ENCODE assay signal across 1 cellular context in the genomic region with DNA sequence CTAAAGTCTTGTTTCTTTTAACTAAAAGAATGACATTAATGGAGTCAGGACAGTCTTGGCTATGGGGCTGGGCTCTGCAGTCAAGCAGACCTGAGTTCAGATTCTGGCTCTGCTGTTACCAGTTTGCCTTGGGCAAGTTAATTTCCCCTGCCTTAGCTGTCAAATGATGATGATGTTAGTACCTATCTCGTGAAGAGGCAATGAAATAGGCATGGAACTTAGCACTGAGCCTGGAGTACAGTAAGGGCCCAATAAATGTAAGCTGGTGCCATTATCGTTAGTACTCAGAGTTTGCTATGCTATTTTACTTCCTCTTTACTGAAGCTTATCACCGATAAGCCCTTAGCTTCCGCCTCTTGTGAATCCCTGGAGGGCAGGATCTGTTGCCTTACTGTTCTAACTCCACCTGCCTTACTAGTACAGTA.
TF ChIP-seq lines count a peak whose summit lies in the region.

No MANE protein-coding gene starts in this region.

TF ChIP-seq in K562, 482 proteins besides CTCF, POLR2A, EP300 and RAD21 (continues in another document):
- TF ChIP-seq, protein P1, sequence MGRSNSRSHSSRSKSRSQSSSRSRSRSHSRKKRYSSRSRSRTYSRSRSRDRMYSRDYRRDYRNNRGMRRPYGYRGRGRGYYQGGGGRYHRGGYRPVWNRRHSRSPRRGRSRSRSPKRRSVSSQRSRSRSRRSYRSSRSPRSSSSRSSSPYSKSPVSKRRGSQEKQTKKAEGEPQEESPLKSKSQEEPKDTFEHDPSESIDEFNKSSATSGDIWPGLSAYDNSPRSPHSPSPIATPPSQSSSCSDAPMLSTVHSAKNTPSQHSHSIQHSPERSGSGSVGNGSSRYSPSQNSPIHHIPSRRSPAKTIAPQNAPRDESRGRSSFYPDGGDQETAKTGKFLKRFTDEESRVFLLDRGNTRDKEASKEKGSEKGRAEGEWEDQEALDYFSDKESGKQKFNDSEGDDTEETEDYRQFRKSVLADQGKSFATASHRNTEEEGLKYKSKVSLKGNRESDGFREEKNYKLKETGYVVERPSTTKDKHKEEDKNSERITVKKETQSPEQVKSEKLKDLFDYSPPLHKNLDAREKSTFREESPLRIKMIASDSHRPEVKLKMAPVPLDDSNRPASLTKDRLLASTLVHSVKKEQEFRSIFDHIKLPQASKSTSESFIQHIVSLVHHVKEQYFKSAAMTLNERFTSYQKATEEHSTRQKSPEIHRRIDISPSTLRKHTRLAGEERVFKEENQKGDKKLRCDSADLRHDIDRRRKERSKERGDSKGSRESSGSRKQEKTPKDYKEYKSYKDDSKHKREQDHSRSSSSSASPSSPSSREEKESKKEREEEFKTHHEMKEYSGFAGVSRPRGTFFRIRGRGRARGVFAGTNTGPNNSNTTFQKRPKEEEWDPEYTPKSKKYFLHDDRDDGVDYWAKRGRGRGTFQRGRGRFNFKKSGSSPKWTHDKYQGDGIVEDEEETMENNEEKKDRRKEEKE (IDR thresholded peaks at IDR 0.05; ENCODE audit: borderline replicate concordance in 1 of 2, control insufficient read depth in 1 of 2, low read depth in 2 of 2, low read length in 1 of 2), result no peak
- TF ChIP-seq EGR1 (conservative IDR thresholded peaks at IDR 0.05) (no peak), BCOR (IDR thresholded peaks at IDR 0.05) (peak; percentile 61; the same call in 1 of the 2 replicates), HEY1 (CRISPR knock-in tag; IDR thresholded peaks at IDR 0.05; ENCODE audit: borderline replicate concordance) (no peak), ERF (CRISPR knock-in tag; IDR thresholded peaks at IDR 0.05) (no peak), GABPA (tag; conservative IDR thresholded peaks at IDR 0.05; ENCODE audit: low read depth) (peak; percentile 58; the same call in 1 of the 2 replicates), CBX2 (IDR thresholded peaks at IDR 0.05; ENCODE audit: insufficient read depth, low read length, poor library complexity, severe bottlenecking) (no peak), TOE1 (IDR thresholded peaks at IDR 0.05; ENCODE audit: borderline replicate concordance) (0 out of 2 replicates have a peak, but pooled peaks have one; percentile 15), TOE1 (CRISPR knock-in tag; IDR thresholded peaks at IDR 0.05; ENCODE audit: borderline replicate concordance, low read depth) (no peak), NCOA4 (IDR thresholded peaks at IDR 0.05; ENCODE audit: partially characterized antibody) (no peak), CXXC5 (CRISPR knock-in tag; IDR thresholded peaks at IDR 0.05) (peak; percentile 50), NCOA2 (IDR thresholded peaks at IDR 0.05; ENCODE audit: partially characterized antibody in 2 of 2) (no peak), CBFA2T3 (IDR thresholded peaks at IDR 0.05) (peak; percentile 82), HDAC2 (IDR thresholded peaks at IDR 0.05) (no peak; the same call in 1 of the 2 replicates), HNRNPUL1 (IDR thresholded peaks at IDR 0.05; ENCODE audit: low read length) (no peak), EHMT2 (IDR thresholded peaks at IDR 0.05) (peak; percentile 38; the same call in 1 of the 2 replicates), CBFA2T2 (conservative IDR thresholded peaks at IDR 0.05) (peak; percentile 50), ZBTB1 (CRISPR knock-in tag; IDR thresholded peaks at IDR 0.05; ENCODE audit: borderline replicate concordance, low read depth) (no peak), FOXJ3 (CRISPR knock-in tag; IDR thresholded peaks at IDR 0.05) (no peak), SRSF3 (IDR thresholded peaks at IDR 0.05; ENCODE audit: insufficient read depth, low read length) (no peak), CSDE1 (IDR thresholded peaks at IDR 0.05) (no peak), ATF1 (CRISPR knock-in tag; IDR thresholded peaks at IDR 0.05) (no peak), ATF1 (tag; IDR thresholded peaks at IDR 0.05) (peak; percentile 47; the same call in 1 of the 2 replicates), SMARCA4 (IDR thresholded peaks at IDR 0.05) (peak; percentile 91), OTX1 (CRISPR knock-in tag; IDR thresholded peaks at IDR 0.05) (no peak), KDM2B (CRISPR knock-in tag; IDR thresholded peaks at IDR 0.05) (no peak), RFX1 (IDR thresholded peaks at IDR 0.05) (no peak), FUS (optimal IDR thresholded peaks at IDR 0.05; ENCODE audit: low read depth, low read length) (no peak), SRSF1 (IDR thresholded peaks at IDR 0.05; ENCODE audit: low read depth, low read length) (no peak), SMARCE1 (IDR thresholded peaks at IDR 0.05) (peak; percentile 92), ELF1 (tag; IDR thresholded peaks at IDR 0.05) (peak; percentile 70), NFRKB (IDR thresholded peaks at IDR 0.05; ENCODE audit: low read depth) (no peak), FOSL1 (tag; conservative IDR thresholded peaks at IDR 0.05) (0 out of 2 replicates have a peak, but pooled peaks have one; percentile 18), FOXM1 (IDR thresholded peaks at IDR 0.05; ENCODE audit: low read depth) (peak; percentile 55), FOXM1 (CRISPR knock-in tag; IDR thresholded peaks at IDR 0.05; ENCODE audit: low read depth) (no peak), RBM15 (IDR thresholded peaks at IDR 0.05; ENCODE audit: insufficient read depth, low read length) (no peak), HDAC1 (IDR thresholded peaks at IDR 0.05) (peak in 1 of 2 experiments; percentile 62; a peak in 1 of 4 replicates), CHD4 (IDR thresholded peaks at IDR 0.05; ENCODE audit: insufficient read depth, insufficient replicate concordance, low read depth, low read length, poor library complexity, severe bottlenecking) (peak; percentile 1), SIN3A (IDR thresholded peaks at IDR 0.05; ENCODE audit: borderline replicate concordance in 2 of 2, control insufficient read depth in 1 of 2, low read depth in 2 of 2, low read length in 2 of 2) (no peak), ARID2 (IDR thresholded peaks at IDR 0.05) (no peak), DDX20 (tag; IDR thresholded peaks at IDR 0.05; ENCODE audit: low read depth) (0 out of 2 replicates have a peak, but pooled peaks have one; percentile 6)
- TF ChIP-seq, protein P2, sequence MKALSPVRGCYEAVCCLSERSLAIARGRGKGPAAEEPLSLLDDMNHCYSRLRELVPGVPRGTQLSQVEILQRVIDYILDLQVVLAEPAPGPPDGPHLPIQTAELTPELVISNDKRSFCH (CRISPR knock-in tag; IDR thresholded peaks at IDR 0.05), result no peak
- TF ChIP-seq, protein P2 (tag; IDR thresholded peaks at IDR 0.05), result peak; percentile 83
- TF ChIP-seq, protein P3, sequence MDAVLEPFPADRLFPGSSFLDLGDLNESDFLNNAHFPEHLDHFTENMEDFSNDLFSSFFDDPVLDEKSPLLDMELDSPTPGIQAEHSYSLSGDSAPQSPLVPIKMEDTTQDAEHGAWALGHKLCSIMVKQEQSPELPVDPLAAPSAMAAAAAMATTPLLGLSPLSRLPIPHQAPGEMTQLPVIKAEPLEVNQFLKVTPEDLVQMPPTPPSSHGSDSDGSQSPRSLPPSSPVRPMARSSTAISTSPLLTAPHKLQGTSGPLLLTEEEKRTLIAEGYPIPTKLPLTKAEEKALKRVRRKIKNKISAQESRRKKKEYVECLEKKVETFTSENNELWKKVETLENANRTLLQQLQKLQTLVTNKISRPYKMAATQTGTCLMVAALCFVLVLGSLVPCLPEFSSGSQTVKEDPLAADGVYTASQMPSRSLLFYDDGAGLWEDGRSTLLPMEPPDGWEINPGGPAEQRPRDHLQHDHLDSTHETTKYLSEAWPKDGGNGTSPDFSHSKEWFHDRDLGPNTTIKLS (IDR thresholded peaks at IDR 0.05; ENCODE audit: borderline replicate concordance, low read depth), result no peak
- TF ChIP-seq, protein P4, sequence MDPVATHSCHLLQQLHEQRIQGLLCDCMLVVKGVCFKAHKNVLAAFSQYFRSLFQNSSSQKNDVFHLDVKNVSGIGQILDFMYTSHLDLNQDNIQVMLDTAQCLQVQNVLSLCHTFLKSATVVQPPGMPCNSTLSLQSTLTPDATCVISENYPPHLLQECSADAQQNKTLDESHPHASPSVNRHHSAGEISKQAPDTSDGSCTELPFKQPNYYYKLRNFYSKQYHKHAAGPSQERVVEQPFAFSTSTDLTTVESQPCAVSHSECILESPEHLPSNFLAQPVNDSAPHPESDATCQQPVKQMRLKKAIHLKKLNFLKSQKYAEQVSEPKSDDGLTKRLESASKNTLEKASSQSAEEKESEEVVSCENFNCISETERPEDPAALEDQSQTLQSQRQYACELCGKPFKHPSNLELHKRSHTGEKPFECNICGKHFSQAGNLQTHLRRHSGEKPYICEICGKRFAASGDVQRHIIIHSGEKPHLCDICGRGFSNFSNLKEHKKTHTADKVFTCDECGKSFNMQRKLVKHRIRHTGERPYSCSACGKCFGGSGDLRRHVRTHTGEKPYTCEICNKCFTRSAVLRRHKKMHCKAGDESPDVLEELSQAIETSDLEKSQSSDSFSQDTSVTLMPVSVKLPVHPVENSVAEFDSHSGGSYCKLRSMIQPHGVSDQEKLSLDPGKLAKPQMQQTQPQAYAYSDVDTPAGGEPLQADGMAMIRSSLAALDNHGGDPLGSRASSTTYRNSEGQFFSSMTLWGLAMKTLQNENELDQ (CRISPR knock-in tag; IDR thresholded peaks at IDR 0.05; ENCODE audit: borderline replicate concordance), result no peak
- TF ChIP-seq, protein P5, sequence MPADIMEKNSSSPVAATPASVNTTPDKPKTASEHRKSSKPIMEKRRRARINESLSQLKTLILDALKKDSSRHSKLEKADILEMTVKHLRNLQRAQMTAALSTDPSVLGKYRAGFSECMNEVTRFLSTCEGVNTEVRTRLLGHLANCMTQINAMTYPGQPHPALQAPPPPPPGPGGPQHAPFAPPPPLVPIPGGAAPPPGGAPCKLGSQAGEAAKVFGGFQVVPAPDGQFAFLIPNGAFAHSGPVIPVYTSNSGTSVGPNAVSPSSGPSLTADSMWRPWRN (IDR thresholded peaks at IDR 0.05; ENCODE audit: low read depth), result peak; percentile 39; the same call in 1 of the 2 replicates
- TF ChIP-seq, protein P6, sequence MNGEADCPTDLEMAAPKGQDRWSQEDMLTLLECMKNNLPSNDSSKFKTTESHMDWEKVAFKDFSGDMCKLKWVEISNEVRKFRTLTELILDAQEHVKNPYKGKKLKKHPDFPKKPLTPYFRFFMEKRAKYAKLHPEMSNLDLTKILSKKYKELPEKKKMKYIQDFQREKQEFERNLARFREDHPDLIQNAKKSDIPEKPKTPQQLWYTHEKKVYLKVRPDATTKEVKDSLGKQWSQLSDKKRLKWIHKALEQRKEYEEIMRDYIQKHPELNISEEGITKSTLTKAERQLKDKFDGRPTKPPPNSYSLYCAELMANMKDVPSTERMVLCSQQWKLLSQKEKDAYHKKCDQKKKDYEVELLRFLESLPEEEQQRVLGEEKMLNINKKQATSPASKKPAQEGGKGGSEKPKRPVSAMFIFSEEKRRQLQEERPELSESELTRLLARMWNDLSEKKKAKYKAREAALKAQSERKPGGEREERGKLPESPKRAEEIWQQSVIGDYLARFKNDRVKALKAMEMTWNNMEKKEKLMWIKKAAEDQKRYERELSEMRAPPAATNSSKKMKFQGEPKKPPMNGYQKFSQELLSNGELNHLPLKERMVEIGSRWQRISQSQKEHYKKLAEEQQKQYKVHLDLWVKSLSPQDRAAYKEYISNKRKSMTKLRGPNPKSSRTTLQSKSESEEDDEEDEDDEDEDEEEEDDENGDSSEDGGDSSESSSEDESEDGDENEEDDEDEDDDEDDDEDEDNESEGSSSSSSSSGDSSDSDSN (IDR thresholded peaks at IDR 0.05; ENCODE audit: borderline replicate concordance in 1 of 2, low read depth in 2 of 2, low read length in 2 of 2), result 0 out of 4 replicates have a peak, but pooled peaks of 1 of the 2 experiments have one; percentile 37
- TF ChIP-seq, protein P7, sequence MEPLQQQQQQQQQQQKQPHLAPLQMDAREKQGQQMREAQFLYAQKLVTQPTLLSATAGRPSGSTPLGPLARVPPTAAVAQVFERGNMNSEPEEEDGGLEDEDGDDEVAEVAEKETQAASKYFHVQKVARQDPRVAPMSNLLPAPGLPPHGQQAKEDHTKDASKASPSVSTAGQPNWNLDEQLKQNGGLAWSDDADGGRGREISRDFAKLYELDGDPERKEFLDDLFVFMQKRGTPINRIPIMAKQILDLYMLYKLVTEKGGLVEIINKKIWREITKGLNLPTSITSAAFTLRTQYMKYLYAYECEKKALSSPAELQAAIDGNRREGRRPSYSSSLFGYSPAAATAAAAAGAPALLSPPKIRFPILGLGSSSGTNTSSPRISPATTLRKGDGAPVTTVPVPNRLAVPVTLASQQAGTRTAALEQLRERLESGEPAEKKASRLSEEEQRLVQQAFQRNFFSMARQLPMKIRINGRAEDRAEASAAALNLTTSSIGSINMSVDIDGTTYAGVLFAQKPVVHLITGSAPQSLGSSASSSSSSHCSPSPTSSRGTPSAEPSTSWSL (CRISPR knock-in tag; IDR thresholded peaks at IDR 0.05; ENCODE audit: borderline replicate concordance), result no peak
- TF ChIP-seq, protein P8, sequence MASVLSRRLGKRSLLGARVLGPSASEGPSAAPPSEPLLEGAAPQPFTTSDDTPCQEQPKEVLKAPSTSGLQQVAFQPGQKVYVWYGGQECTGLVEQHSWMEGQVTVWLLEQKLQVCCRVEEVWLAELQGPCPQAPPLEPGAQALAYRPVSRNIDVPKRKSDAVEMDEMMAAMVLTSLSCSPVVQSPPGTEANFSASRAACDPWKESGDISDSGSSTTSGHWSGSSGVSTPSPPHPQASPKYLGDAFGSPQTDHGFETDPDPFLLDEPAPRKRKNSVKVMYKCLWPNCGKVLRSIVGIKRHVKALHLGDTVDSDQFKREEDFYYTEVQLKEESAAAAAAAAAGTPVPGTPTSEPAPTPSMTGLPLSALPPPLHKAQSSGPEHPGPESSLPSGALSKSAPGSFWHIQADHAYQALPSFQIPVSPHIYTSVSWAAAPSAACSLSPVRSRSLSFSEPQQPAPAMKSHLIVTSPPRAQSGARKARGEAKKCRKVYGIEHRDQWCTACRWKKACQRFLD (CRISPR knock-in tag; IDR thresholded peaks at IDR 0.05), result peak; percentile 19; the same call in 1 of the 2 replicates
- TF ChIP-seq, protein P9, sequence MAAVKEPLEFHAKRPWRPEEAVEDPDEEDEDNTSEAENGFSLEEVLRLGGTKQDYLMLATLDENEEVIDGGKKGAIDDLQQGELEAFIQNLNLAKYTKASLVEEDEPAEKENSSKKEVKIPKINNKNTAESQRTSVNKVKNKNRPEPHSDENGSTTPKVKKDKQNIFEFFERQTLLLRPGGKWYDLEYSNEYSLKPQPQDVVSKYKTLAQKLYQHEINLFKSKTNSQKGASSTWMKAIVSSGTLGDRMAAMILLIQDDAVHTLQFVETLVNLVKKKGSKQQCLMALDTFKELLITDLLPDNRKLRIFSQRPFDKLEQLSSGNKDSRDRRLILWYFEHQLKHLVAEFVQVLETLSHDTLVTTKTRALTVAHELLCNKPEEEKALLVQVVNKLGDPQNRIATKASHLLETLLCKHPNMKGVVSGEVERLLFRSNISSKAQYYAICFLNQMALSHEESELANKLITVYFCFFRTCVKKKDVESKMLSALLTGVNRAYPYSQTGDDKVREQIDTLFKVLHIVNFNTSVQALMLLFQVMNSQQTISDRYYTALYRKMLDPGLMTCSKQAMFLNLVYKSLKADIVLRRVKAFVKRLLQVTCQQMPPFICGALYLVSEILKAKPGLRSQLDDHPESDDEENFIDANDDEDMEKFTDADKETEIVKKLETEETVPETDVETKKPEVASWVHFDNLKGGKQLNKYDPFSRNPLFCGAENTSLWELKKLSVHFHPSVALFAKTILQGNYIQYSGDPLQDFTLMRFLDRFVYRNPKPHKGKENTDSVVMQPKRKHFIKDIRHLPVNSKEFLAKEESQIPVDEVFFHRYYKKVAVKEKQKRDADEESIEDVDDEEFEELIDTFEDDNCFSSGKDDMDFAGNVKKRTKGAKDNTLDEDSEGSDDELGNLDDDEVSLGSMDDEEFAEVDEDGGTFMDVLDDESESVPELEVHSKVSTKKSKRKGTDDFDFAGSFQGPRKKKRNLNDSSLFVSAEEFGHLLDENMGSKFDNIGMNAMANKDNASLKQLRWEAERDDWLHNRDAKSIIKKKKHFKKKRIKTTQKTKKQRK (IDR thresholded peaks at IDR 0.05; ENCODE audit: borderline replicate concordance, low read depth, low read length), result no peak
